In genomic region chr4:88981993-88982392, GRCh38 we compare ENCODE assay signal across 18 cellular contexts.
A peak's percentile ranks its signal among the peaks of the same experiment; 100 is the strongest.
DNase-seq lines count a peak whose midpoint lies in the region; ATAC-seq and TF ChIP-seq lines count a peak whose summit lies in the region.
"Had no signal": no experiment of that assay in that cellular context is flagged by ENCODE, and none has a peak within 500 bp of the region (broad histone marks: within the 10 kb centered on the region; RNA-seq: fewer than 3 reads in every experiment).

No MANE protein-coding gene starts in this region.

- ATAC-seq in GM18861 (IDR thresholded peaks at IDR 0.05; ENCODE audit: unreplicated experiment) (peak; percentile 98), GM21367 (IDR thresholded peaks at IDR 0.05; ENCODE audit: unreplicated experiment) (peak; percentile 58), HG02943 (IDR thresholded peaks at IDR 0.05; ENCODE audit: low read depth, unreplicated experiment) (peak; percentile 73), HG03521 (IDR thresholded peaks at IDR 0.05; ENCODE audit: unreplicated experiment) (peak; percentile 78)
- ATAC-seq: activated naive CD8-positive, alpha-beta T cell treated with anti-CD3 and anti-CD28 coated beads, Interleukin-2, amount 50 U/mL, for 24 hours; heart right ventricle; PC-3 had no signal

- DNase-seq in COR-L47 (lab: John Stamatoyannopoulos, UW) (no peak), islet precursor cell (no peak), erythroblast (lab: John Stamatoyannopoulos, UW) (no peak)
- no peak for DNase-seq in activated naive CD4-positive, alpha-beta T cell treated with Interleukin-2 at 50 U/mL for 16 hours
- DNase-seq: activated CD4-positive, alpha-beta T cell treated with anti-CD3 and anti-CD28 coated beads, Interleukin-2, amount 10 ng/mL, durations not matched to agents 7 days and 5 days; activated naive CD8-positive, alpha-beta T cell treated with anti-CD3 and anti-CD28 coated beads, Interleukin-2, amount 50 U/mL, for 24 hours; heart right ventricle; kidney glomerular epithelial cell; NCI-H146; nucleus accumbens; PC-3; sigmoid colon; stimulated activated CD4-positive, alpha-beta T cell treated with anti-CD3 and anti-CD28 coated beads, Interleukin-2, amount 100 ng/mL, for 24 hours; substantia nigra had no signal

- TF ChIP-seq POLR2A in erythroblast (IDR thresholded peaks at IDR 0.05; ENCODE audit: low read length) = no peak
